ENCODE assay signal across 24 cellular contexts in genomic region chr2:26182887-26183630, GRCh38. TPM values are rescaled to one million over a fixed set of nuclear protein-coding genes. Genes with fewer than 3 reads are reported as not detected.
DNase-seq lines count a peak whose midpoint lies in the region; ATAC-seq and TF ChIP-seq lines count a peak whose summit lies in the region.
"Had no signal": no experiment of that assay in that cellular context is flagged by ENCODE, and none has a peak within 500 bp of the region (broad histone marks: within the 10 kb centered on the region; RNA-seq: fewer than 3 reads in every experiment).

No MANE protein-coding gene starts in this region.

- no peak for TF ChIP-seq EP300 in sigmoid colon (IDR thresholded peaks at IDR 0.05)

- WGBS in mesenchymal stem cell, result 98% methylated on average over 11 of the region's 11 CpGs
- 95 to 98% methylated on average over 11 of the region's 11 CpGs for WGBS in sigmoid colon, 2 donors

- H2BK15ac ChIP-seq in mesenchymal stem cell (ENCODE audit: low read depth, poor library complexity, severe bottlenecking), result peak overlapping the region; percentile 4

- no peak overlapping the region for H3K14ac ChIP-seq in mesenchymal stem cell (ENCODE audit: low read length in 2 of 2)

- H3K27me3 ChIP-seq in mesenchymal stem cell (ENCODE audit: control insufficient read depth in 1 of 2, insufficient read depth in 1 of 2, low read length in 2 of 2) (peaks cover 10 to 28% of the 10 kb centered on the region in 2 experiments), sigmoid colon (no peaks in the 10 kb centered on the region)
- H3K27me3 ChIP-seq: ascending aorta, Peyer's patch, right lobe of liver had no signal

- intact Hi-C loops in sigmoid colon (cut with DNase I), result no loop called here

- no peak overlapping the region for H2BK5ac ChIP-seq in mesenchymal stem cell (ENCODE audit: low read depth, low read length, poor library complexity, severe bottlenecking)

- no peaks in the 10 kb centered on the region for H3K9me3 ChIP-seq in T-helper 17 cell (ENCODE audit: control insufficient read depth, low read length, poor library complexity, severe bottlenecking)
- no peaks in the 10 kb centered on the region for H3K9me3 ChIP-seq in mesenchymal stem cell (ENCODE audit: control insufficient read depth, low read length)
- no peaks in the 10 kb centered on the region for H3K9me3 ChIP-seq in sigmoid colon
- H3K9me3 ChIP-seq: ascending aorta, Peyer's patch, right lobe of liver, upper lobe of left lung had no signal

- no peak overlapping the region for H2AFZ ChIP-seq in mesenchymal stem cell (ENCODE audit: low read depth, low read length)

- H3K18ac ChIP-seq in mesenchymal stem cell (ENCODE audit: low read depth in 1 of 2, low read length in 2 of 2), result no peak overlapping the region

- no peak for TF ChIP-seq POLR2A in sigmoid colon (IDR thresholded peaks at IDR 0.05)

- no peak overlapping the region for H2AK5ac ChIP-seq in mesenchymal stem cell (ENCODE audit: low read length, severe bottlenecking)

- H3K4me2 ChIP-seq in mesenchymal stem cell (ENCODE audit: low read length, poor library complexity, severe bottlenecking), result no peak overlapping the region

- peaks cover 18% of the 10 kb centered on the region for H3K4me1 Mint-ChIP-seq in activated naive CD8-positive, alpha-beta T cell (ENCODE audit: low read depth)
- H3K4me1 Mint-ChIP-seq in activated naive CD8-positive, alpha-beta T cell treated with anti-CD3 and anti-CD28 coated beads, Interleukin-2, amount 50 U/mL, for 24 hours, result peaks cover 17% of the 10 kb centered on the region
- peaks cover 24% of the 10 kb centered on the region for H3K4me1 Mint-ChIP-seq in T-helper 17 cell

- H3K27ac Mint-ChIP-seq in activated naive CD8-positive, alpha-beta T cell, result peak overlapping the region; percentile 74
- H3K27ac Mint-ChIP-seq in activated naive CD8-positive, alpha-beta T cell treated with anti-CD3 and anti-CD28 coated beads, Interleukin-2, amount 50 U/mL, for 24 hours, result no peak overlapping the region
- no peak overlapping the region for H3K27ac Mint-ChIP-seq in T-helper 17 cell
- H3K27ac Mint-ChIP-seq: activated naive CD4-positive, alpha-beta T cell treated with anti-CD3 and anti-CD28 coated beads, Interleukin-2, amount 50 U/mL, for 24 hours; activated T-cell treated with anti-CD3 and anti-CD28 coated beads, Interleukin-2, amount 50 U/mL, for 72 hours; dendritic cell treated with granulocyte-macrophage colony-stimulating factor and Interleukin-4, amounts not matched to agents 40 ng/mL and 50 ng/mL, for 4 days had no signal

- peaks cover 4% of the 10 kb centered on the region in 2 experiments for H3K36me3 ChIP-seq in mesenchymal stem cell (ENCODE audit: control insufficient read depth in 1 of 2, insufficient read depth in 2 of 2, low read depth in 1 of 2, low read length in 2 of 2)
- H3K36me3 ChIP-seq in sigmoid colon, result no peaks in the 10 kb centered on the region
- H3K36me3 ChIP-seq: ascending aorta, Peyer's patch, right lobe of liver, upper lobe of left lung had no signal

- no peak for TF ChIP-seq CTCF in sigmoid colon (IDR thresholded peaks at IDR 0.05)

- no peak for ATAC-seq in activated naive CD8-positive, alpha-beta T cell treated with anti-CD3 and anti-CD28 coated beads, Interleukin-2, amount 50 U/mL, for 24 hours
- ATAC-seq in T-helper 17 cell (no peak), HG02970 (IDR thresholded peaks at IDR 0.05; ENCODE audit: low FRiP score, unreplicated experiment) (no peak)
- ATAC-seq: activated T-cell treated with anti-CD3 and anti-CD28 coated beads, Interleukin-2, amount 50 U/mL, for 72 hours; HCT116; K562; right lobe of liver had no signal

- no peak overlapping the region for H4K8ac ChIP-seq in mesenchymal stem cell (ENCODE audit: low read length)

- no peak overlapping the region for H3K9ac ChIP-seq in mesenchymal stem cell (ENCODE audit: low read length)

- no peak overlapping the region for H2BK12ac ChIP-seq in mesenchymal stem cell (ENCODE audit: low read length in 2 of 2)

- H3K4me3 ChIP-seq in mesenchymal stem cell (ENCODE audit: insufficient read depth in 1 of 2, low read depth in 1 of 2, low read length in 2 of 2), result no peak overlapping the region
- H3K4me3 ChIP-seq in sigmoid colon, result no peak overlapping the region
- H3K4me3 ChIP-seq: K562, Peyer's patch, right lobe of liver, upper lobe of left lung had no signal

- H3K27ac ChIP-seq in mesenchymal stem cell (ENCODE audit: low read length, poor library complexity, severe bottlenecking), result no peak overlapping the region
- no peak overlapping the region for H3K27ac ChIP-seq in sigmoid colon
- H3K27ac ChIP-seq: ascending aorta, Peyer's patch, right lobe of liver, upper lobe of left lung had no signal

- no peaks in the 10 kb centered on the region for H3K79me1 ChIP-seq in mesenchymal stem cell (replicated peaks; ENCODE audit: low read length, poor library complexity, severe bottlenecking)

- H3K4ac ChIP-seq in mesenchymal stem cell (ENCODE audit: low read depth in 1 of 2, low read length in 2 of 2), result no peak overlapping the region

- H3K9me3 Mint-ChIP-seq in activated naive CD8-positive, alpha-beta T cell (ENCODE audit: low read depth), result no peaks in the 10 kb centered on the region
- H3K9me3 Mint-ChIP-seq in activated naive CD8-positive, alpha-beta T cell treated with anti-CD3 and anti-CD28 coated beads, Interleukin-2, amount 50 U/mL, for 24 hours, result no peaks in the 10 kb centered on the region
- H3K9me3 Mint-ChIP-seq: activated naive CD4-positive, alpha-beta T cell treated with anti-CD3 and anti-CD28 coated beads, Interleukin-2, amount 50 U/mL, for 24 hours; activated T-cell treated with anti-CD3 and anti-CD28 coated beads, Interleukin-2, amount 50 U/mL, for 72 hours; dendritic cell treated with granulocyte-macrophage colony-stimulating factor and Interleukin-4, amounts not matched to agents 40 ng/mL and 50 ng/mL, for 4 days had no signal

- DNase-seq in activated naive CD8-positive, alpha-beta T cell treated with anti-CD3 and anti-CD28 coated beads, Interleukin-2, amount 50 U/mL, for 24 hours, result no peak
- DNase-seq in T-helper 17 cell (no peak), mesenchymal stem cell (no peak), sigmoid colon (peak; percentile 34), superior temporal gyrus (ENCODE audit: extremely low spot score) (no peak), SKM-1 treated with dmso at 0.1 percent for 144 hours (lab: John Stamatoyannopoulos, UW; ENCODE audit: unreplicated experiment) (no peak)
- DNase-seq: activated T-cell treated with anti-CD3 and anti-CD28 coated beads, Interleukin-2, amount 50 U/mL, for 72 hours; hypothalamus; mesendoderm; NCI-H2081; NCI-H226; right lobe of liver; SHP77 treated with DMSO at 0.1 percent for 48 hours; stimulated activated CD4-positive, alpha-beta T cell treated with anti-CD3 and anti-CD28 coated beads, Interleukin-12 subunit alpha, Interleukin-12 subunit beta, amount 100 ng/mL, for 4 hours; stimulated activated CD4-positive, alpha-beta T cell treated with anti-CD3 and anti-CD28 coated beads, Interleukin-4, amount 100 ng/mL, for 1 hour; upper lobe of left lung had no signal

- H4K91ac ChIP-seq in mesenchymal stem cell (ENCODE audit: low read length), result no peak overlapping the region

- no peak overlapping the region for H2BK120ac ChIP-seq in mesenchymal stem cell (ENCODE audit: low read depth, low read length)

- H3K23ac ChIP-seq in mesenchymal stem cell (ENCODE audit: low read length in 2 of 2), result no peak overlapping the region

- no peak overlapping the region for H3K4me3 Mint-ChIP-seq in activated naive CD8-positive, alpha-beta T cell
- H3K4me3 Mint-ChIP-seq in activated naive CD8-positive, alpha-beta T cell treated with anti-CD3 and anti-CD28 coated beads, Interleukin-2, amount 50 U/mL, for 24 hours, result no peak overlapping the region
- peak overlapping the region; percentile 19 for H3K4me3 Mint-ChIP-seq in T-helper 17 cell

- H3K36me3 Mint-ChIP-seq in activated naive CD8-positive, alpha-beta T cell, result peaks cover 2% of the 10 kb centered on the region
- H3K36me3 Mint-ChIP-seq in activated naive CD8-positive, alpha-beta T cell treated with anti-CD3 and anti-CD28 coated beads, Interleukin-2, amount 50 U/mL, for 24 hours (ENCODE audit: low read depth), result no peaks in the 10 kb centered on the region
- peaks cover 3% of the 10 kb centered on the region for H3K36me3 Mint-ChIP-seq in T-helper 17 cell (ENCODE audit: low read depth)
- H3K36me3 Mint-ChIP-seq: activated naive CD4-positive, alpha-beta T cell treated with anti-CD3 and anti-CD28 coated beads, Interleukin-2, amount 50 U/mL, for 24 hours had no signal

- H3K27me3 Mint-ChIP-seq in activated naive CD8-positive, alpha-beta T cell, result peaks cover 18% of the 10 kb centered on the region
- H3K27me3 Mint-ChIP-seq in activated naive CD8-positive, alpha-beta T cell treated with anti-CD3 and anti-CD28 coated beads, Interleukin-2, amount 50 U/mL, for 24 hours, result peaks cover 26% of the 10 kb centered on the region
- H3K27me3 Mint-ChIP-seq in T-helper 17 cell, result peaks cover 16% of the 10 kb centered on the region

- H3K4me1 ChIP-seq in mesenchymal stem cell (ENCODE audit: control insufficient read depth, insufficient read depth, low read depth, low read length), result peaks cover 22% of the 10 kb centered on the region
- peaks cover 0 to 22% (median 19%) of the 10 kb centered on the region in 4 donors for H3K4me1 ChIP-seq in sigmoid colon

RNA-seq across cellular contexts. Expression of gene GAREM2, which starts 10.2 kb away (rescaled TPM):
- total RNA-seq in T-helper 17 cell (1 to 10 TPM; 3.6 to 6.5 TPM), sigmoid colon (1 to 10 TPM; 1.1 to 4.4 (median 2.1) TPM)
- polyA plus RNA-seq in mesenchymal stem cell (2013, experiment 1 of 2), result 6.6 TPM
- 9.1 TPM for polyA plus RNA-seq in mesenchymal stem cell (2013, experiment 2 of 2)
- polyA plus RNA-seq in sigmoid colon, result 10 to 100 TPM in 1 of 3 donors, 1 to 10 TPM in 2; 2.1 to 11.6 (median 2.4) TPM
